9 cellular contexts compared by ENCODE assay signal in the genomic region with DNA sequence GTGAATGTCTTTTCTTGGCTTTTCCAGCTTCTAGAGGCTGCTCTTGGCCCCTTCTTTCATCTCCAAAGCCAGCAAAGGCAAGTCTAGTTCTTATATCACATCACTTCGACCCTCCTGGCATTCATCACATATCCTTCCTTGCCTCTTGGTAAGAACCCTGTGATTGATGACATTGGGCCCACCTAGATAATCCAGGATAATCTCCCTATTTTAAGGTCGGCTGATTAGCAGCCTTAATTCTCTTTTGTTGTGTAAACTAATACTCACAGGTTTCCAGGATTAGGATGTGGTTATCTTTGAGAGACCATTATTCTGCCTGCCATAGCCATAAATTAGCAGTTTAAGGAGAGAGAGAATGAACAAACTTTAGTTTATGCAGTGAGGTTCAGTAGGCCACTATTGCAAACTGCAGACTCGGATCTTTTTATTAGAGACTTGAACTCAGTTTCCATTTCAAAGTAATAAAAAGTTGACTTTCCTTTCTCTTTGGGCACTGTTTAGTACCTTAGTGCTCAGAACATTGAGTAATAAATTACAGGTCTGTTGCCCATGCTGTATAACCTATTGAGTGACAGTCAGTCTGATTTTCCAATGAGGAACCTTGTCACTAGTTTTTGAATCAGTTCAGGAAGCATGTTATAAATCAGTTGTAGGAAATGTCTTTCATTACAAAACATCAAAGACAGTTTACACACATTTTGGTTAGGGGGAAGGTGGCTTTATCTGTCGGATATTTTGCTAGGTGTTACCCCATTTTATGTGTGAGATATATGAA. TPM values are rescaled to one million over a fixed set of nuclear protein-coding genes. Genes with fewer than 3 reads are reported as not detected.
DNase-seq lines count a peak whose midpoint lies in the region; ATAC-seq and TF ChIP-seq lines count a peak whose summit lies in the region.
"Had no signal": no experiment of that assay in that cellular context is flagged by ENCODE, and none has a peak within 500 bp of the region (broad histone marks: within the 10 kb centered on the region; RNA-seq: fewer than 3 reads in every experiment).

No MANE protein-coding gene starts in this region.

- no peak overlapping the region for H3K4me3 ChIP-seq in upper lobe of left lung
- H3K4me3 ChIP-seq in heart right ventricle: peak overlapping the region in 1 of 10 donors; percentile 3

- TF ChIP-seq CTCF in upper lobe of left lung (IDR thresholded peaks at IDR 0.05) (no peak), heart right ventricle (IDR thresholded peaks at IDR 0.05) (no peak)

- H3K27me3 Mint-ChIP-seq in activated naive CD4-positive, alpha-beta T cell treated with anti-CD3 and anti-CD28 coated beads, Interleukin-2, amount 10 ng/mL, durations not matched to agents 7 days and 5 days: no peaks in the 10 kb centered on the region
- H3K27me3 Mint-ChIP-seq in activated T-helper 17 cell treated with anti-CD3 and anti-CD28 coated beads, Interleukin-2, amount 50 U/mL, for 72 hours: no peaks in the 10 kb centered on the region
- H3K27me3 Mint-ChIP-seq in memory B cell: no peaks in the 10 kb centered on the region

- no peaks in the 10 kb centered on the region for H3K9me3 Mint-ChIP-seq in activated naive CD4-positive, alpha-beta T cell treated with anti-CD3 and anti-CD28 coated beads, Interleukin-2, amount 10 ng/mL, durations not matched to agents 7 days and 5 days
- H3K9me3 Mint-ChIP-seq in activated T-helper 17 cell treated with anti-CD3 and anti-CD28 coated beads, Interleukin-2, amount 50 U/mL, for 72 hours: no peaks in the 10 kb centered on the region
- no peaks in the 10 kb centered on the region for H3K9me3 Mint-ChIP-seq in memory B cell

- no peak for DNase-seq in activated naive CD4-positive, alpha-beta T cell treated with anti-CD3 and anti-CD28 coated beads, Interleukin-2, amount 10 ng/mL, durations not matched to agents 7 days and 5 days
- no peak for DNase-seq in activated naive CD4-positive, alpha-beta T cell treated with Interleukin-2 at 50 U/mL for 16 hours
- DNase-seq in memory B cell (ENCODE audit: low spot score in 2 of 2): no peak
- no peak for DNase-seq in upper lobe of left lung
- DNase-seq in GM03348 (ENCODE audit: low spot score): no peak
- no peak for DNase-seq in NCI-H510A treated with DMSO at 0.1 percent for 48 hours (lab: John Stamatoyannopoulos, UW)
- DNase-seq in heart right ventricle: no peak
- DNase-seq: NCI-H187 treated with DMSO at 0.1 percent for 48 hours had no signal

- intact Hi-C loops in heart right ventricle (cut with DNase I): loop anchor here in 1 of 10 donors (5.0 kb wide), 1 partner anchor 35 kb away; no protein-coding TSS in a partner anchor

- no peak for TF ChIP-seq POLR2A in upper lobe of left lung (IDR thresholded peaks at IDR 0.05)

- H3K36me3 ChIP-seq in upper lobe of left lung (peaks cover 0 to 3% (median 0%) of the 10 kb centered on the region in 4 donors), heart right ventricle (no peaks in the 10 kb centered on the region)

- peaks cover 69% of the 10 kb centered on the region for H3K36me3 Mint-ChIP-seq in activated naive CD4-positive, alpha-beta T cell treated with anti-CD3 and anti-CD28 coated beads, Interleukin-2, amount 10 ng/mL, durations not matched to agents 7 days and 5 days
- H3K36me3 Mint-ChIP-seq in activated T-helper 17 cell treated with anti-CD3 and anti-CD28 coated beads, Interleukin-2, amount 50 U/mL, for 72 hours (ENCODE audit: low read depth): peaks cover 96% of the 10 kb centered on the region
- peaks cover 8% of the 10 kb centered on the region for H3K36me3 Mint-ChIP-seq in memory B cell

- CTCF ChIA-PET in activated naive CD4-positive, alpha-beta T cell treated with anti-CD3 and anti-CD28 coated beads, Interleukin-2, amount 10 ng/mL, durations not matched to agents 7 days and 5 days (lab: Charles Lee): interaction anchor here (2.2 kb wide), 1 partner anchor 34 kb away, joined by 8 read pairs; no protein-coding TSS in a partner anchor

- H3K27ac Mint-ChIP-seq in activated naive CD4-positive, alpha-beta T cell treated with anti-CD3 and anti-CD28 coated beads, Interleukin-2, amount 10 ng/mL, durations not matched to agents 7 days and 5 days: peak overlapping the region; percentile 70
- H3K27ac Mint-ChIP-seq in activated T-helper 17 cell treated with anti-CD3 and anti-CD28 coated beads, Interleukin-2, amount 50 U/mL, for 72 hours: peak overlapping the region; percentile 99
- H3K27ac Mint-ChIP-seq in memory B cell: peak overlapping the region; percentile 93

- WGBS in upper lobe of left lung, 2 donors: 22% methylated on average over 4 of the region's 4 CpGs
- WGBS in heart right ventricle, 2 donors: 29 to 37% methylated on average over 4 of the region's 4 CpGs

- H3K4me1 Mint-ChIP-seq in activated naive CD4-positive, alpha-beta T cell treated with anti-CD3 and anti-CD28 coated beads, Interleukin-2, amount 10 ng/mL, durations not matched to agents 7 days and 5 days: peaks cover 70% of the 10 kb centered on the region
- H3K4me1 Mint-ChIP-seq in activated T-helper 17 cell treated with anti-CD3 and anti-CD28 coated beads, Interleukin-2, amount 50 U/mL, for 72 hours: peaks cover 32% of the 10 kb centered on the region
- H3K4me1 Mint-ChIP-seq in memory B cell: peaks cover 52% of the 10 kb centered on the region

- H3K4me1 ChIP-seq in upper lobe of left lung (peaks cover 58 to 78% (median 65%) of the 10 kb centered on the region in 4 donors), heart right ventricle (peaks cover 9 to 86% (median 82%) of the 10 kb centered on the region in 9 donors)

- H3K9me3 ChIP-seq in upper lobe of left lung: no peaks in the 10 kb centered on the region
- no peaks in the 10 kb centered on the region for H3K9me3 ChIP-seq in heart right ventricle

- TF ChIP-seq EP300 in upper lobe of left lung (IDR thresholded peaks at IDR 0.05): no peak

- H3K27me3 ChIP-seq in upper lobe of left lung (no peaks in the 10 kb centered on the region), heart right ventricle (no peaks in the 10 kb centered on the region)

- H3K27ac ChIP-seq in upper lobe of left lung (peak overlapping the region in 3 of 4 donors; percentile 8 to 98 (median 54)), heart right ventricle (peak overlapping the region in 2 of 10 donors; percentile 11 to 98)

- peak overlapping the region; percentile 85 for H3K4me3 Mint-ChIP-seq in activated naive CD4-positive, alpha-beta T cell treated with anti-CD3 and anti-CD28 coated beads, Interleukin-2, amount 10 ng/mL, durations not matched to agents 7 days and 5 days
- peak overlapping the region; percentile 100 for H3K4me3 Mint-ChIP-seq in activated T-helper 17 cell treated with anti-CD3 and anti-CD28 coated beads, Interleukin-2, amount 50 U/mL, for 72 hours
- H3K4me3 Mint-ChIP-seq in memory B cell: peak overlapping the region; percentile 60

- ATAC-seq in activated T-helper 17 cell treated with anti-CD3 and anti-CD28 coated beads, Interleukin-2, amount 50 U/mL, for 72 hours (replicated peaks): no peak
- no peak for ATAC-seq in memory B cell (ENCODE audit: low read depth)
- no peak for ATAC-seq in upper lobe of left lung (ENCODE audit: low FRiP score in 2 of 2)
- ATAC-seq in heart right ventricle: no peak

RNA-seq across cellular contexts. Expression of a gene that starts 4.5 kb away (rescaled TPM):
- total RNA-seq in activated T-helper 17 cell treated with anti-CD3 and anti-CD28 coated beads, Interleukin-2, amount 50 U/mL, for 72 hours: 100 to 1,000 TPM; 406 to 520 TPM
- total RNA-seq in upper lobe of left lung: 100 to 1,000 TPM in 4 of 6 donors, 10 to 100 TPM in 2; 45.3 to 154 (median 113) TPM
- 100 to 1,000 TPM; 362 to 529 (median 480) TPM for total RNA-seq in heart right ventricle
- polyA plus RNA-seq in heart right ventricle: 1,000 to 10,000 TPM in 1 of 2 donors, 100 to 1,000 TPM in 1; 486 to 1,061 TPM

RNA-seq across cellular contexts. Expression of a gene that starts 29.6 kb away (rescaled TPM):
- 100 to 1,000 TPM; 104 to 170 TPM for total RNA-seq in activated T-helper 17 cell treated with anti-CD3 and anti-CD28 coated beads, Interleukin-2, amount 50 U/mL, for 72 hours
- total RNA-seq in upper lobe of left lung (10 to 100 TPM; 32.8 to 80.7 (median 65.6) TPM), heart right ventricle (10 to 100 TPM; 34.5 to 70.2 (median 55.5) TPM)
- polyA plus RNA-seq in heart right ventricle: 10 to 100 TPM in 1 of 2 donors, 1 to 10 TPM in 1; 3.1 to 69.9 TPM
